ENCODE assay signal across 18 cellular contexts in genomic region chr2:191687867-191688266, GRCh38. TPM values are rescaled to one million over a fixed set of nuclear protein-coding genes. Genes with fewer than 3 reads are reported as not detected.
DNase-seq lines count a peak whose midpoint lies in the region; ATAC-seq, FAIRE-seq and TF ChIP-seq lines count a peak whose summit lies in the region.
"Had no signal": no experiment of that assay in that cellular context is flagged by ENCODE, and none has a peak within 500 bp of the region (broad histone marks: within the 10 kb centered on the region; RNA-seq: fewer than 3 reads in every experiment).

No MANE protein-coding gene starts in this region.

- H3K4me3 ChIP-seq in CD4-positive, CD25-positive, alpha-beta regulatory T cell (ENCODE audit: low read depth, low read length) = no peak overlapping the region
- H3K4me3 ChIP-seq: vagina had no signal

- ATAC-seq in CD4-positive, CD25-positive, alpha-beta regulatory T cell (ENCODE audit: low read depth in 2 of 2) = no peak
- no peak for ATAC-seq in activated naive CD8-positive, alpha-beta T cell treated with anti-CD3 and anti-CD28 coated beads, Interleukin-2, amount 50 U/mL, for 24 hours
- no peak for ATAC-seq in naive thymus-derived CD8-positive, alpha-beta T cell
- ATAC-seq in HG02840 (IDR thresholded peaks at IDR 0.05; ENCODE audit: low FRiP score, unreplicated experiment) = no peak

- peaks cover 26% of the 10 kb centered on the region for H3K36me3 Mint-ChIP-seq in CD4-positive, CD25-positive, alpha-beta regulatory T cell
- H3K36me3 Mint-ChIP-seq in activated naive CD8-positive, alpha-beta T cell treated with anti-CD3 and anti-CD28 coated beads, Interleukin-2, amount 50 U/mL, for 24 hours (ENCODE audit: low read depth) = peaks cover 53% of the 10 kb centered on the region
- H3K36me3 Mint-ChIP-seq in naive thymus-derived CD8-positive, alpha-beta T cell = peaks cover 5 to 57% (median 13%) of the 10 kb centered on the region in 3 donors

- H3K27ac Mint-ChIP-seq in CD4-positive, CD25-positive, alpha-beta regulatory T cell = peak overlapping the region; percentile 59 to 89 (median 68)
- H3K27ac Mint-ChIP-seq in activated naive CD8-positive, alpha-beta T cell treated with anti-CD3 and anti-CD28 coated beads, Interleukin-2, amount 50 U/mL, for 24 hours = peak overlapping the region; percentile 80
- peak overlapping the region in 9 of 10 donors; percentile 23 to 74 (median 45) for H3K27ac Mint-ChIP-seq in naive thymus-derived CD8-positive, alpha-beta T cell

- peaks cover 51% of the 10 kb centered on the region for H3K4me1 ChIP-seq in CD4-positive, CD25-positive, alpha-beta regulatory T cell (ENCODE audit: control insufficient read depth, insufficient read depth, low read length, poor library complexity, severe bottlenecking)
- H3K4me1 ChIP-seq: vagina had no signal

- H3K27ac ChIP-seq in CD4-positive, CD25-positive, alpha-beta regulatory T cell (ENCODE audit: insufficient read depth, low read length, poor library complexity, severe bottlenecking) = peak overlapping the region; percentile 60
- H3K27ac ChIP-seq: vagina had no signal

- DNase-seq in CD4-positive, CD25-positive, alpha-beta regulatory T cell = no peak
- DNase-seq in H54 (ENCODE audit: insufficient read length, low spot score) (no peak), AG08396 (ENCODE audit: low spot score) (no peak), RPMI8226 (no peak)
- no peak for DNase-seq in activated naive CD8-positive, alpha-beta T cell treated with anti-CD3 and anti-CD28 coated beads, Interleukin-2, amount 50 U/mL, for 24 hours
- DNase-seq in naive thymus-derived CD8-positive, alpha-beta T cell = no peak
- DNase-seq in activated CD4-positive, alpha-beta T cell treated with anti-CD3 and anti-CD28 coated beads for 48 hours = no peak
- DNase-seq: DMS 273 treated with DMSO at 0.1 percent for 48 hours; hypothalamus; MM.1S; NCI-H187 treated with DMSO at 0.1 percent for 48 hours; NCI-H510A treated with DMSO at 0.1 percent for 48 hours; SK-N-SH; small intestine; stimulated activated naive CD4-positive, alpha-beta T cell treated with Interleukin-2 at 50 U/mL for 16 hours had no signal

- FAIRE-seq in H54 (lab: Jason Lieb, UNC) = peak; percentile 66
- FAIRE-seq: TTC549 had no signal

- no peaks in the 10 kb centered on the region for H3K27me3 Mint-ChIP-seq in CD4-positive, CD25-positive, alpha-beta regulatory T cell
- H3K27me3 Mint-ChIP-seq in activated naive CD8-positive, alpha-beta T cell treated with anti-CD3 and anti-CD28 coated beads, Interleukin-2, amount 50 U/mL, for 24 hours = no peaks in the 10 kb centered on the region
- no peaks in the 10 kb centered on the region for H3K27me3 Mint-ChIP-seq in naive thymus-derived CD8-positive, alpha-beta T cell

- H3K9me3 Mint-ChIP-seq in CD4-positive, CD25-positive, alpha-beta regulatory T cell = no peaks in the 10 kb centered on the region
- H3K9me3 Mint-ChIP-seq in activated naive CD8-positive, alpha-beta T cell treated with anti-CD3 and anti-CD28 coated beads, Interleukin-2, amount 50 U/mL, for 24 hours = no peaks in the 10 kb centered on the region
- no peaks in the 10 kb centered on the region for H3K9me3 Mint-ChIP-seq in naive thymus-derived CD8-positive, alpha-beta T cell

- peaks cover 28 to 85% (median 49%) of the 10 kb centered on the region in 4 donors for H3K4me1 Mint-ChIP-seq in CD4-positive, CD25-positive, alpha-beta regulatory T cell
- H3K4me1 Mint-ChIP-seq in activated naive CD8-positive, alpha-beta T cell treated with anti-CD3 and anti-CD28 coated beads, Interleukin-2, amount 50 U/mL, for 24 hours = peaks cover 79% of the 10 kb centered on the region
- peaks cover 7 to 26% (median 12%) of the 10 kb centered on the region in 4 donors for H3K4me1 Mint-ChIP-seq in naive thymus-derived CD8-positive, alpha-beta T cell

- POLR2A ChIA-PET in naive thymus-derived CD8-positive, alpha-beta T cell (lab: Charles Lee) = interaction anchor here (0.8 to 0.9 kb wide), 2 partner anchors 9 to 10 kb away, joined by 3 to 5 read pairs; partner anchors contain the start of gene NABP1

- TF ChIP-seq POLR2A in H54 (IDR thresholded peaks at IDR 0.05; ENCODE audit: low read depth, low read length) = no peak

- no peak overlapping the region for H3K4me3 Mint-ChIP-seq in CD4-positive, CD25-positive, alpha-beta regulatory T cell
- H3K4me3 Mint-ChIP-seq in activated naive CD8-positive, alpha-beta T cell treated with anti-CD3 and anti-CD28 coated beads, Interleukin-2, amount 50 U/mL, for 24 hours = no peak overlapping the region
- H3K4me3 Mint-ChIP-seq in naive thymus-derived CD8-positive, alpha-beta T cell = no peak overlapping the region

- H3K9me3 ChIP-seq in CD4-positive, CD25-positive, alpha-beta regulatory T cell (ENCODE audit: control insufficient read depth in 2 of 2, low read length in 2 of 2) = no peaks in the 10 kb centered on the region
- H3K9me3 ChIP-seq: SK-N-SH, vagina had no signal

- H3K27me3 ChIP-seq in CD4-positive, CD25-positive, alpha-beta regulatory T cell (ENCODE audit: control insufficient read depth, insufficient read depth, low read length) = no peaks in the 10 kb centered on the region
- H3K27me3 ChIP-seq: vagina had no signal

- H3K36me3 ChIP-seq in CD4-positive, CD25-positive, alpha-beta regulatory T cell (ENCODE audit: control insufficient read depth, insufficient read depth, low read length) = peaks cover 56% of the 10 kb centered on the region

RNA-seq across cellular contexts. Expression of gene NABP1, which starts 9.9 kb away (rescaled TPM):
- total RNA-seq in CD4-positive, CD25-positive, alpha-beta regulatory T cell = 170 TPM
- polyA plus RNA-seq in CD4-positive, CD25-positive, alpha-beta regulatory T cell = 10 to 100 TPM; 23.2 to 28.7 (median 26.4) TPM
- total RNA-seq in naive thymus-derived CD8-positive, alpha-beta T cell = 10 to 100 TPM; 38.0 to 38.8 TPM
- 1 to 10 TPM; 3.5 to 4.7 (median 4.0) TPM for polyA plus RNA-seq in naive thymus-derived CD8-positive, alpha-beta T cell
